8 cellular contexts compared by ENCODE assay signal in genomic region chr17:41835800-41836549, GRCh38. TPM values are rescaled to one million over a fixed set of nuclear protein-coding genes. Genes with fewer than 3 reads are reported as not detected.
DNase-seq lines count a peak whose midpoint lies in the region; ATAC-seq and TF ChIP-seq lines count a peak whose summit lies in the region.

Gene NT5C3B, minus strand, starts transcription at chr17:41836232. Its CDS starts 39 bp downstream, at chr17:41836193.

- no peaks in the 10 kb centered on the region for H3K27me3 ChIP-seq in endodermal cell (ENCODE audit: control insufficient read depth, insufficient read depth, low read length, poor library complexity, severe bottlenecking)

- DNase-seq in CD1c-positive myeloid dendritic cell (ENCODE audit: extremely low spot score) (peak; percentile 12), NCI-H2227 treated with DMSO at 0.1 percent for 48 hours (lab: John Stamatoyannopoulos, UW) (peak; percentile 54), endodermal cell (peak; percentile 88), midbrain (lab: John Stamatoyannopoulos, UW) (peak; percentile 65), NCI-H526 treated with DMSO at 0.1 percent for 48 hours (lab: John Stamatoyannopoulos, UW) (no peak)
- DNase-seq in activated CD8-positive, alpha-beta memory T cell treated with anti-CD3 and anti-CD28 coated beads for 48 hours (ENCODE audit: low read depth in 2 of 3, low spot score in 2 of 3) = peak; percentile 29 to 43 (median 38)
- peak; percentile 20 to 33 for DNase-seq in stimulated activated CD8-positive, alpha-beta memory T cell treated with anti-CD3 and anti-CD28 coated beads, Interleukin-2, amount 100 ng/mL, for 1 hour (ENCODE audit: low read depth in 2 of 2)

- no peaks in the 10 kb centered on the region for H3K9me3 ChIP-seq in endodermal cell (ENCODE audit: control insufficient read depth, low read length)

- WGBS in endodermal cell (ENCODE audit: insufficient coverage in 1 of 2, insufficient read length in 1 of 2), 2 experiments = 2 to 8% methylated on average over 16 to 72 of the region's 72 CpGs

- TF ChIP-seq CTCF in endodermal cell (conservative IDR thresholded peaks at IDR 0.05) = no peak

- peak within 1 kb of the TSS; percentile 51 for H3K9ac ChIP-seq in endodermal cell (ENCODE audit: extremely low read depth, low read length, poor library complexity, severe bottlenecking)

- H3K4me3 Mint-ChIP-seq in endodermal cell = peak within 1 kb of the TSS; percentile 76

- H3K9me3 Mint-ChIP-seq in endodermal cell = no peaks in the 10 kb centered on the region

- H3K4me1 ChIP-seq in endodermal cell (ENCODE audit: control insufficient read depth, insufficient read depth, low read length) = peaks cover 3% of the 10 kb centered on the region

- ATAC-seq in GM21528 (IDR thresholded peaks at IDR 0.05; ENCODE audit: low FRiP score, unreplicated experiment) = peak; percentile 61

- peaks cover 13% of the 10 kb centered on the region for H3K27me3 Mint-ChIP-seq in endodermal cell (ENCODE audit: insufficient read depth)

- peaks cover 18% of the 10 kb centered on the region for H3K36me3 ChIP-seq in endodermal cell (ENCODE audit: control insufficient read depth, insufficient read depth, low read length)

- H3K36me3 Mint-ChIP-seq in endodermal cell (ENCODE audit: low read depth) = peaks cover 22% of the 10 kb centered on the region

- H3K4me3 ChIP-seq in endodermal cell (ENCODE audit: low read length) = peak within 1 kb of the TSS; percentile 87

- H3K27ac ChIP-seq in endodermal cell (ENCODE audit: low read depth, low read length) = no peak within 1 kb of the TSS

- H3K27ac Mint-ChIP-seq in endodermal cell = peak within 1 kb of the TSS; percentile 75

- peaks cover 6% of the 10 kb centered on the region for H3K4me1 Mint-ChIP-seq in endodermal cell

RNA-seq across cellular contexts. Expression of gene NT5C3B, which starts in this region (rescaled TPM):
- 10 to 100 TPM; 65.2 to 79.5 TPM for total RNA-seq in endodermal cell
- polyA plus RNA-seq in endodermal cell (2013, experiment 1 of 2) = 77.9 TPM
- polyA plus RNA-seq in endodermal cell (2013, experiment 2 of 2) = 72.6 TPM
